In the genomic region with DNA sequence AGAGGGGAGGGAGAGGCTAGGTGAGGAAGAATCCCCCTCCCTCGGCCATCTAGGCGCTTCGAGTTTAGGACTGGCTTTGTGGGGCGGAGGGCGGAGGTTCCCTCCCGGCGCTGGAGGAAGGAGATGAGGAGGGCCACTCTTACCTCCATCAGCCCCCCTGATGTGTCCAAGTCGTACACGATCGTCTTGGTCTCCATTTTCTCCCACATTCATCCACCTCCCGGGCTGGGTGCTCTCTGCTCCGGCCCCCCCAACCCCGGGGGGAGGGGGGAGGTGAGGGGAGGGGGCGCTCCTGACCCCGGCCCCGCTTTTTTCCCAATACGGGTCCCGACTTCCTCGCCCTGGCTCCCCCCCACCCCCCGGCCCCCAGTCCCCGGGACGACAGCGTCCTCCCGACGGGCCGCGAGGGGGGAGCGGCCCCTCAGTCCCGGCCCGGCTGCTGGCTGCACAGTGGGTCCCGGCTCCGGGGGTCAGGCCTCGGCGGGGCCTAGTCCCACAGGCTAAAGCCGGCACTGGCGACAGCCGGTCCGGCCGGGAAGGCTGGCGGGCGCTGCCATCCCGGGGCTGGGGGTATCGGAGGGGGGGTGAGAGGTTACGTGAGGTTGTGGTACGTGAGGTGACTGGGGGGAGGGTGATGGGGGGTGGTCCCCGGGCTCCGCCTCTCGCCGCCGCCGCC, we compare ENCODE assay signal across 10 cellular contexts. TPM values are rescaled to one million over a fixed set of nuclear protein-coding genes. Genes with fewer than 3 reads are reported as not detected.
A peak's percentile ranks its signal among the peaks of the same experiment; 100 is the strongest.
DNase-seq lines count a peak whose midpoint lies in the region; ATAC-seq and TF ChIP-seq lines count a peak whose summit lies in the region.
"Had no signal": no experiment of that assay in that cellular context is flagged by ENCODE, and none has a peak within 500 bp of the region (broad histone marks: within the 10 kb centered on the region; RNA-seq: fewer than 3 reads in every experiment).

No MANE protein-coding gene starts in this region.

- no peak for TF ChIP-seq EP300 in esophagus muscularis mucosa (IDR thresholded peaks at IDR 0.05)

- peak; percentile 3 for ATAC-seq in GM21447 (IDR thresholded peaks at IDR 0.05; ENCODE audit: unreplicated experiment)
- ATAC-seq in PC-3 = no peak
- no peak for ATAC-seq in GM19467 (IDR thresholded peaks at IDR 0.05; ENCODE audit: unreplicated experiment)

- DNase-seq in PC-3 = no peak
- DNase-seq in esophagus muscularis mucosa (ENCODE audit: extremely low spot score) = no peak
- peak; percentile 42 for DNase-seq in pons (ENCODE audit: low spot score)
- no peak for DNase-seq in NCI-H1105 treated with DMSO at 0.1 percent for 48 hours (lab: John Stamatoyannopoulos, UW)
- no peak for DNase-seq in KBM-7
- no peak for DNase-seq in Kasumi-1 (lab: John Stamatoyannopoulos, UW)

- H2AFZ ChIP-seq in PC-3 (ENCODE audit: low read length) = no peak overlapping the region

- intact Hi-C loops in PC-3 (cut with micrococcal nuclease) = no loop called here
- intact Hi-C loops in esophagus muscularis mucosa (cut with DNase I) = no loop called here

- no peaks in the 10 kb centered on the region for H3K9me2 ChIP-seq in PC-3 (replicated peaks; ENCODE audit: low read length)

- H3K27me3 ChIP-seq in PC-3 (ENCODE audit: low read length) (no peaks in the 10 kb centered on the region), esophagus muscularis mucosa (no peaks in the 10 kb centered on the region)

- WGBS in esophagus muscularis mucosa = 0% methylated on average over 10 of the region's 51 CpGs

- no peaks in the 10 kb centered on the region for H4K20me1 ChIP-seq in PC-3 (ENCODE audit: low read length)

- peak; percentile 77 for TF ChIP-seq POLR2A in esophagus muscularis mucosa (IDR thresholded peaks at IDR 0.05; ENCODE audit: low read depth)

- H3F3A ChIP-seq in PC-3 (ENCODE audit: low read length, unreplicated experiment) = no peaks in the 10 kb centered on the region

- in situ Hi-C loops in KBM-7 (cut with MboI; ENCODE audit: low pct_unique_long_range_greater_than_20kb, low sequenced_read_pairs) = loop anchor here (10.0 kb wide), 1 partner anchor 154 kb away; no protein-coding TSS in a partner anchor

- peak overlapping the region; percentile 100 for H3K9ac ChIP-seq in PC-3 (ENCODE audit: low read length)

- H3K36me3 ChIP-seq in PC-3 (ENCODE audit: low read depth, low read length) = no peaks in the 10 kb centered on the region
- H3K36me3 ChIP-seq in esophagus muscularis mucosa = peaks cover 0 to 6% (median 0%) of the 10 kb centered on the region in 4 donors

- CTCF ChIA-PET in PC-3 (lab: Charles Lee) = interaction anchor here (0.7 to 1.1 kb wide), 2 partner anchors 14 to 224 kb away, joined by 3 to 6 read pairs; a partner anchor contains a TSS

- peak overlapping the region; percentile 93 for H3K4me2 ChIP-seq in PC-3 (ENCODE audit: low read length)

- H3K27ac ChIP-seq in PC-3 (ENCODE audit: low read length) (peak overlapping the region; percentile 99), esophagus muscularis mucosa (replicated peaks in 1 of 4) (peak overlapping the region; percentile 93 to 99 (median 96))

- H3K9me3 ChIP-seq in PC-3 (ENCODE audit: low read length) (no peaks in the 10 kb centered on the region), esophagus muscularis mucosa (no peaks in the 10 kb centered on the region)

- peak overlapping the region; percentile 91 for H3K4me3 ChIP-seq in PC-3 (ENCODE audit: low read length)
- peak overlapping the region; percentile 82 to 98 (median 92) for H3K4me3 ChIP-seq in esophagus muscularis mucosa

- no TSS peak for BruUV-seq in PC-3 (replicated peaks; lab: Mats Ljungman, UMichigan)

- POLR2A ChIA-PET in PC-3 (lab: Charles Lee; ENCODE audit: unreplicated experiment) = interaction anchor here (0.6 to 1.0 kb wide), 8 partner anchors 11 to 1152 kb away, joined by 3 to 12 read pairs (median 4); a partner anchor contains a TSS

- H3K79me2 ChIP-seq in PC-3 (ENCODE audit: low read length) = peaks cover 47% of the 10 kb centered on the region

- H3K4me1 ChIP-seq in PC-3 (ENCODE audit: insufficient read depth, low read length) (peaks cover 34% of the 10 kb centered on the region), esophagus muscularis mucosa (peaks cover 35 to 54% (median 45%) of the 10 kb centered on the region in 4 donors)

- TF ChIP-seq CTCF in PC-3 (conservative IDR thresholded peaks at IDR 0.05; ENCODE audit: low read depth, low read length) (no peak), esophagus muscularis mucosa (IDR thresholded peaks at IDR 0.05) (no peak)

RNA-seq across cellular contexts. Expression of a gene that starts 0.4 kb away (rescaled TPM):
- total RNA-seq in PC-3 (2014; rRNA removed) (20.6 and 25.0 TPM in 2 replicates), esophagus muscularis mucosa (10 to 100 TPM; 27.8 to 44.5 (median 36.7) TPM)

RNA-seq across cellular contexts. Expression of a gene that starts 48.0 kb away (rescaled TPM):
- total RNA-seq in PC-3 (2014; rRNA removed) = 4.9 and 5.1 TPM in 2 replicates
- 10 to 100 TPM in 1 of 4 donors, 1 to 10 TPM in 3; 3.7 to 14.2 (median 5.9) TPM for total RNA-seq in esophagus muscularis mucosa

RNA-seq across cellular contexts. Expression of a gene that starts 53.4 kb away (rescaled TPM):
- total RNA-seq in PC-3 (2014; rRNA removed) (23.1 and 34.7 TPM in 2 replicates), esophagus muscularis mucosa (10 to 100 TPM; 60.2 to 94.8 (median 86.0) TPM)

RNA-seq across cellular contexts. Expression of a gene that starts 54.9 kb away (rescaled TPM):
- not detected in 2 replicates for total RNA-seq in PC-3 (2014; rRNA removed)
- under 1 TPM in 3 of 4 donors, not detected in 1; 0.42 to 0.83 (median 0.52) TPM for total RNA-seq in esophagus muscularis mucosa
- total RNA-seq: activated CD8-positive, alpha-beta memory T cell treated with anti-CD3 and anti-CD28 coated beads for 36 hours; subcutaneous adipose tissue had no signal
